In the genomic region with DNA sequence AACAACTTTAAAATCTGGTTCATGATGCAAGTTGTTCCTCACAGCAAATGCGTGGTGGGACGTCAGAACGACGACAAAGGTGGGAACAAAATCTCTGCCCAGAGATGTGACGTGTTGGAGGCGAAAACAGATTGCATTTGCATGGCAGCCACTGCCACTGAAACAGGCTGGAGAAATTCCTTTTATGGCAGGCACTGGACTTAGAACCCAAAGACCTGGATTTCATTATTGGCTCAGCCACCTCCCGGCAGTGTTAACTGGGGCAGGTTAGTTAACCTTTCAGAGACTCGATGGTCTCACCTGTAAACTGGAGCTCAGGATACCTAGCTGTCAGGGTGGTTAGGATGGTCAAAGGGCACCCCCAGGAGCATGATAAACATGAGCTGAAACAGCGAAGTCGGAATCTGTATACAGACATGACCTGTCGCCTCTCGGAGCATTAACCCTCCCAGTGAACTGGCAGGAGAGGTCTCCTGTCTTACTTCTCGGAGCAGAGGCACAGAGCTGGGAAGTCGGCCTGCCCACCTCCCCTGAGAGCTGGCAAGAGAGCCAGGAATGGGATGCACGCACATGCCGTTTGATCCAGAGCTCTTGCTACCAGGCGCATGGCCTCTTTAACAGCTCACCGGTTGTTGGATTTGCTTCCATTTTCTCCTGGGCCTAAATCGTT, we compare ENCODE assay signal across 1 cellular context.
A peak's percentile ranks its signal among the peaks of the same experiment; 100 is the strongest.
TF ChIP-seq lines count a peak whose summit lies in the region.

No MANE protein-coding gene starts in this region.

TF ChIP-seq in HepG2, 621 proteins besides CTCF, POLR2A, EP300 and RAD21 (continued from another document and continues in another):
- TF ChIP-seq, protein P1, sequence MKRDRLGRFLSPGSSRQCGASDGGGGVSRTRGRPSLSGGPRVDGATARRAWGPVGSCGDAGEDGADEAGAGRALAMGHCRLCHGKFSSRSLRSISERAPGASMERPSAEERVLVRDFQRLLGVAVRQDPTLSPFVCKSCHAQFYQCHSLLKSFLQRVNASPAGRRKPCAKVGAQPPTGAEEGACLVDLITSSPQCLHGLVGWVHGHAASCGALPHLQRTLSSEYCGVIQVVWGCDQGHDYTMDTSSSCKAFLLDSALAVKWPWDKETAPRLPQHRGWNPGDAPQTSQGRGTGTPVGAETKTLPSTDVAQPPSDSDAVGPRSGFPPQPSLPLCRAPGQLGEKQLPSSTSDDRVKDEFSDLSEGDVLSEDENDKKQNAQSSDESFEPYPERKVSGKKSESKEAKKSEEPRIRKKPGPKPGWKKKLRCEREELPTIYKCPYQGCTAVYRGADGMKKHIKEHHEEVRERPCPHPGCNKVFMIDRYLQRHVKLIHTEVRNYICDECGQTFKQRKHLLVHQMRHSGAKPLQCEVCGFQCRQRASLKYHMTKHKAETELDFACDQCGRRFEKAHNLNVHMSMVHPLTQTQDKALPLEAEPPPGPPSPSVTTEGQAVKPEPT (CRISPR knock-in tag; IDR thresholded peaks at IDR 0.05; ENCODE audit: low read depth) = no peak
- TF ChIP-seq, protein P2, sequence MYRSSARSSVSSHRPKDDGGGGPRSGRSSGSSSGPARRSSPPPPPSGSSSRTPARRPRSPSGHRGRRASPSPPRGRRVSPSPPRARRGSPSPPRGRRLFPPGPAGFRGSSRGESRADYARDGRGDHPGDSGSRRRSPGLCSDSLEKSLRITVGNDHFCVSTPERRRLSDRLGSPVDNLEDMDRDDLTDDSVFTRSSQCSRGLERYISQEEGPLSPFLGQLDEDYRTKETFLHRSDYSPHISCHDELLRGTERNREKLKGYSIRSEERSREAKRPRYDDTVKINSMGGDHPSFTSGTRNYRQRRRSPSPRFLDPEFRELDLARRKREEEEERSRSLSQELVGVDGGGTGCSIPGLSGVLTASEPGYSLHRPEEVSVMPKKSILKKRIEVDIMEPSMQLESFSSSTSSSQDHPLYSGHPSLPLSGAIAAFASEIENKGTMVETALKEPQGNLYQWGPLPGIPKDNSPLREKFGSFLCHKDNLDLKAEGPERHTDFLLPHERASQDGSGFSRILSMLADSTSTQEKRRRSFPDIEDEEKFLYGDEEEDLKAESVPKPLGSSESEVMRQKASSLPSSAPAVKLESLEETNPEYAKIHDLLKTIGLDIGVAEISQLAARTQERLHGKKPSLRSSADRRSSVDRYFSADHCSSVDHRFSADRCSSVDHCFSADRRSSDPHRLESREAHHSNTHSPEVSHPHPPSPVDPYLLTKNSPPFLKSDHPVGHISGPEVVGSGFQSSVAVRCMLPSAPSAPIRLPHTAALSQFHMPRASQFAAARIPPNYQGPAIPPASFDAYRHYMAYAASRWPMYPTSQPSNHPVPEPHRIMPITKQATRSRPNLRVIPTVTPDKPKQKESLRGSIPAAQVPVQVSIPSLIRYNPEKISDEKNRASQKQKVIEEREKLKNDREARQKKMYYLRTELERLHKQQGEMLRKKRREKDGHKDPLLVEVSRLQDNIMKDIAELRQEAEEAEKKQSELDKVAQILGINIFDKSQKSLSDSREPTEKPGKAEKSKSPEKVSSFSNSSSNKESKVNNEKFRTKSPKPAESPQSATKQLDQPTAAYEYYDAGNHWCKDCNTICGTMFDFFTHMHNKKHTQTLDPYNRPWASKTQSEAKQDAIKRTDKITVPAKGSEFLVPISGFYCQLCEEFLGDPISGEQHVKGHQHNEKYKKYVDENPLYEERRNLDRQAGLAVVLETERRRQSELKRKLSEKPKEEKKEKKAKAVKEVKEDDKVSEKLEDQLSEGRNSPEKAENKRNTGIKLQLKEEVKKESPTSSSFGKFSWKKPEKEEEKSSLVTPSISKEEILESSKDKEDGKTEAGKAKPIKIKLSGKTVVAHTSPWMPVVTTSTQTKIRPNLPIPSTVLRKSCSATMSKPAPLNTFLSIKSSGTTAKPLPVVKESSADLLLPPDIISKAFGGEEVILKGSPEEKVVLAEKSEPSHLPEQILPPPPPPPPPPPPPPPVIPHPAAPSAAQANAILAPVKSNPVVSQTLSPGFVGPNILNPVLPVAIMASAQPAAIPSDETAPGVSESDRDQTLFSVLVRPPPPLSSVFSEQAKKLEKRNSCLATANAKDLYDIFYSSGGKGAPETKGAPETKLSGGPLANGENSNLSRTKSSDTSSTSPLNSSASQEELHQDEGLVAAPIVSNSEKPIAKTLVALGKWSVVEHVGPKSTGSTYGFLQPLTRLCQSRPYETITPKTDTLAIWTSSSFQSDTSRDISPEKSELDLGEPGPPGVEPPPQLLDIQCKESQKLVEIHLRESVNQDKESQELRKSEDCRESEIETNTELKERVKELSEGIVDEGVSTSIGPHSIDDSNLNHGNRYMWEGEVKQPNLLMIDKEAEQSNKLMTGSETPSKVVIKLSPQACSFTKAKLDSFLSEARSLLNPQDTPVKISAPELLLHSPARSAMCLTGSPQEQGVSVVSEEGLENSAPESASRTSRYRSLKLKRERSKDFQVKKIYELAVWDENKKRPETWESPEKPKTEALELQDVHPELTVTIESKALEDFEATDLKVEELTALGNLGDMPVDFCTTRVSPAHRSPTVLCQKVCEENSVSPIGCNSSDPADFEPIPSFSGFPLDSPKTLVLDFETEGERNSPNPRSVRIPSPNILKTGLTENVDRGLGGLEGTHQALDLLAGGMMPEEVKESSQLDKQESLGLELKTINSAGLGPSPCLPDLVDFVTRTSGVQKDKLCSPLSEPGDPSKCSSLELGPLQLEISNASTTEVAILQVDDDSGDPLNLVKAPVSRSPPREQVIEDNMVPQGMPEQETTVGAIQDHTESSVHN (CRISPR knock-in tag; IDR thresholded peaks at IDR 0.05) = no peak
- TF ChIP-seq, protein P3, sequence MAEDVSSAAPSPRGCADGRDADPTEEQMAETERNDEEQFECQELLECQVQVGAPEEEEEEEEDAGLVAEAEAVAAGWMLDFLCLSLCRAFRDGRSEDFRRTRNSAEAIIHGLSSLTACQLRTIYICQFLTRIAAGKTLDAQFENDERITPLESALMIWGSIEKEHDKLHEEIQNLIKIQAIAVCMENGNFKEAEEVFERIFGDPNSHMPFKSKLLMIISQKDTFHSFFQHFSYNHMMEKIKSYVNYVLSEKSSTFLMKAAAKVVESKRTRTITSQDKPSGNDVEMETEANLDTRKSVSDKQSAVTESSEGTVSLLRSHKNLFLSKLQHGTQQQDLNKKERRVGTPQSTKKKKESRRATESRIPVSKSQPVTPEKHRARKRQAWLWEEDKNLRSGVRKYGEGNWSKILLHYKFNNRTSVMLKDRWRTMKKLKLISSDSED (CRISPR knock-in tag; IDR thresholded peaks at IDR 0.05) = no peak
- TF ChIP-seq ZNF326 (CRISPR knock-in tag; IDR thresholded peaks at IDR 0.05; ENCODE audit: borderline replicate concordance) (no peak), RFXAP (CRISPR knock-in tag; IDR thresholded peaks at IDR 0.05; ENCODE audit: borderline replicate concordance) (no peak), JUNB (CRISPR knock-in tag; IDR thresholded peaks at IDR 0.05; ENCODE audit: borderline replicate concordance) (no peak), NR2F1 (CRISPR knock-in tag; IDR thresholded peaks at IDR 0.05) (0 out of 4 replicates have a peak, but pooled peaks of 1 of the 2 experiments have one; percentile 30), KMT2A (CRISPR knock-in tag; IDR thresholded peaks at IDR 0.05) (no peak), RFX3 (CRISPR knock-in tag; IDR thresholded peaks at IDR 0.05) (no peak), ZNF564 (CRISPR knock-in tag; IDR thresholded peaks at IDR 0.05) (no peak), CREB1 (IDR thresholded peaks at IDR 0.05) (peak; percentile 85), CREB1 (CRISPR knock-in tag; IDR thresholded peaks at IDR 0.05) (peak; percentile 84), ZNF670 (CRISPR knock-in tag; IDR thresholded peaks at IDR 0.05; ENCODE audit: borderline replicate concordance) (no peak), KAT7 (CRISPR knock-in tag; IDR thresholded peaks at IDR 0.05; ENCODE audit: borderline replicate concordance) (no peak), ZNF333 (CRISPR knock-in tag; IDR thresholded peaks at IDR 0.05; ENCODE audit: borderline replicate concordance) (no peak), ZNF451 (CRISPR knock-in tag; IDR thresholded peaks at IDR 0.05) (no peak)
- TF ChIP-seq, protein P4, sequence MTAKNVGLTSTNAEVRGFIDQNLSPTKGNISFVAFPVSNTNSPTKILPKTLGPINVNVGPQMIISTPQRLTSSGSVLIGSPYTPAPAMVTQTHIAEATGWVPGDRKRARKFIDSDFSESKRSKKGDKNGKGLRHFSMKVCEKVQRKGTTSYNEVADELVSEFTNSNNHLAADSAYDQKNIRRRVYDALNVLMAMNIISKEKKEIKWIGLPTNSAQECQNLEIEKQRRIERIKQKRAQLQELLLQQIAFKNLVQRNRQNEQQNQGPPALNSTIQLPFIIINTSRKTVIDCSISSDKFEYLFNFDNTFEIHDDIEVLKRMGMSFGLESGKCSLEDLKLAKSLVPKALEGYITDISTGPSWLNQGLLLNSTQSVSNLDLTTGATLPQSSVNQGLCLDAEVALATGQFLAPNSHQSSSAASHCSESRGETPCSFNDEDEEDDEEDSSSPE (CRISPR knock-in tag; IDR thresholded peaks at IDR 0.05) = 0 out of 2 replicates have a peak, but pooled peaks have one; percentile 24
- TF ChIP-seq, protein P5, sequence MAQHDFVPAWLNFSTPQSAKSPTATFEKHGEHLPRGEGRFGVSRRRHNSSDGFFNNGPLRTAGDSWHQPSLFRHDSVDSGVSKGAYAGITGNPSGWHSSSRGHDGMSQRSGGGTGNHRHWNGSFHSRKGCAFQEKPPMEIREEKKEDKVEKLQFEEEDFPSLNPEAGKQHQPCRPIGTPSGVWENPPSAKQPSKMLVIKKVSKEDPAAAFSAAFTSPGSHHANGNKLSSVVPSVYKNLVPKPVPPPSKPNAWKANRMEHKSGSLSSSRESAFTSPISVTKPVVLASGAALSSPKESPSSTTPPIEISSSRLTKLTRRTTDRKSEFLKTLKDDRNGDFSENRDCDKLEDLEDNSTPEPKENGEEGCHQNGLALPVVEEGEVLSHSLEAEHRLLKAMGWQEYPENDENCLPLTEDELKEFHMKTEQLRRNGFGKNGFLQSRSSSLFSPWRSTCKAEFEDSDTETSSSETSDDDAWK (CRISPR knock-in tag; IDR thresholded peaks at IDR 0.05) = no peak
- TF ChIP-seq, protein P6, sequence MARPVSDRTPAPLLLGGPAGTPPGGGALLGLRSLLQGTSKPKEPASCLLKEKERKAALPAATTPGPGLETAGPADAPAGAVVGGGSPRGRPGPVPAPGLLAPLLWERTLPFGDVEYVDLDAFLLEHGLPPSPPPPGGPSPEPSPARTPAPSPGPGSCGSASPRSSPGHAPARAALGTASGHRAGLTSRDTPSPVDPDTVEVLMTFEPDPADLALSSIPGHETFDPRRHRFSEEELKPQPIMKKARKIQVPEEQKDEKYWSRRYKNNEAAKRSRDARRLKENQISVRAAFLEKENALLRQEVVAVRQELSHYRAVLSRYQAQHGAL (CRISPR knock-in tag; IDR thresholded peaks at IDR 0.05; ENCODE audit: not compliant biosample characterization) = no peak
- TF ChIP-seq, protein P7, sequence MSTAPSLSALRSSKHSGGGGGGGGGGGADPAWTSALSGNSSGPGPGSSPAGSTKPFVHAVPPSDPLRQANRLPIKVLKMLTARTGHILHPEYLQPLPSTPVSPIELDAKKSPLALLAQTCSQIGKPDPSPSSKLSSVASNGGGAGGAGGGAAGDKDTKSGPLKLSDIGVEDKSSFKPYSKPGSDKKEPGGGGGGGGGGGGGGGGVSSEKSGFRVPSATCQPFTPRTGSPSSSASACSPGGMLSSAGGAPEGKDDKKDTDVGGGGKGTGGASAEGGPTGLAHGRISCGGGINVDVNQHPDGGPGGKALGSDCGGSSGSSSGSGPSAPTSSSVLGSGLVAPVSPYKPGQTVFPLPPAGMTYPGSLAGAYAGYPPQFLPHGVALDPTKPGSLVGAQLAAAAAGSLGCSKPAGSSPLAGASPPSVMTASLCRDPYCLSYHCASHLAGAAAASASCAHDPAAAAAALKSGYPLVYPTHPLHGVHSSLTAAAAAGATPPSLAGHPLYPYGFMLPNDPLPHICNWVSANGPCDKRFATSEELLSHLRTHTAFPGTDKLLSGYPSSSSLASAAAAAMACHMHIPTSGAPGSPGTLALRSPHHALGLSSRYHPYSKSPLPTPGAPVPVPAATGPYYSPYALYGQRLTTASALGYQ (CRISPR knock-in tag; IDR thresholded peaks at IDR 0.05) = no peak
- TF ChIP-seq, protein P8, sequence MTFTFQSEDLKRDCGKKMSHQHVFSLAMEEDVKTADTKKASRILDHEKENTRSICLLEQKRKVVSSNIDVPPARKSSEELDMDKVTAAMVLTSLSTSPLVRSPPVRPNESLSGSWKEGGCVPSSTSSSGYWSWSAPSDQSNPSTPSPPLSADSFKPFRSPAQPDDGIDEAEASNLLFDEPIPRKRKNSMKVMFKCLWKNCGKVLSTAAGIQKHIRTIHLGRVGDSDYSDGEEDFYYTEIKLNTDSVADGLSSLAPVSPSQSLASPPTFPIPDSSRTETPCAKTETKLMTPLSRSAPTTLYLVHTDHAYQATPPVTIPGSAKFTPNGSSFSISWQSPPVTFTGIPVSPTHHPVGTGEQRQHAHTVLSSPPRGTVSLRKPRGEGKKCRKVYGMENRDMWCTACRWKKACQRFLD (CRISPR knock-in tag; IDR thresholded peaks at IDR 0.05; ENCODE audit: borderline replicate concordance) = no peak
- TF ChIP-seq, protein P9, sequence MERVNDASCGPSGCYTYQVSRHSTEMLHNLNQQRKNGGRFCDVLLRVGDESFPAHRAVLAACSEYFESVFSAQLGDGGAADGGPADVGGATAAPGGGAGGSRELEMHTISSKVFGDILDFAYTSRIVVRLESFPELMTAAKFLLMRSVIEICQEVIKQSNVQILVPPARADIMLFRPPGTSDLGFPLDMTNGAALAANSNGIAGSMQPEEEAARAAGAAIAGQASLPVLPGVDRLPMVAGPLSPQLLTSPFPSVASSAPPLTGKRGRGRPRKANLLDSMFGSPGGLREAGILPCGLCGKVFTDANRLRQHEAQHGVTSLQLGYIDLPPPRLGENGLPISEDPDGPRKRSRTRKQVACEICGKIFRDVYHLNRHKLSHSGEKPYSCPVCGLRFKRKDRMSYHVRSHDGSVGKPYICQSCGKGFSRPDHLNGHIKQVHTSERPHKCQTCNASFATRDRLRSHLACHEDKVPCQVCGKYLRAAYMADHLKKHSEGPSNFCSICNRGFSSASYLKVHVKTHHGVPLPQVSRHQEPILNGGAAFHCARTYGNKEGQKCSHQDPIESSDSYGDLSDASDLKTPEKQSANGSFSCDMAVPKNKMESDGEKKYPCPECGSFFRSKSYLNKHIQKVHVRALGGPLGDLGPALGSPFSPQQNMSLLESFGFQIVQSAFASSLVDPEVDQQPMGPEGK (CRISPR knock-in tag; IDR thresholded peaks at IDR 0.05) = no peak
